Comparison of ENCODE assay signal across 8 cellular contexts in the genomic region with DNA sequence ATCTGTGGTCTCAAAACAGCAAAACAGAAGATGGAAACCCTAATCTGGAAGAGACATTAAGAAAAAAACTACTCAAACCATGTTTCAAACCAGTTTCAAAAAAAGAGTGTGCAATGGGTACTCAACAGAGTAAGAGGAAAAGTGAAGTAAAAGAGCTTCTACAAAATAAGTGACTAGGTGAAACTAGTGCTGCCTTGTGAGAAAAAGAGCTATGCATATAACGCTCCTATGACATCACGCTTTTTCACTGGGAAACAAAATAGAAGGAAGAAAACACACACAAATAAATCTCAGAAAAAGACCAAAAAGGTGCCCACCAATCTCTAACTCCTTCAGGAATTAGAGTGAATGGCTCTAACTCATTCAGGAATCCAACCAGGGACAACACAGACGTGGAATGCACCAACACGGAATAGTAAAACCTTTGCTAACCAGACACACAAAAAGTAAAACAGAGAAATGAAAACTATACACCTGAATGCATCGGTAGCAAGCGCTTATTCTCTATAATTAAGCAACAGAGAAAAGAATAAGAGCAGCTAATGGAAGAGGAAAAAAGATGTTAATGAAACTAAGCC. TPM values are rescaled to one million over a fixed set of nuclear protein-coding genes. Genes with fewer than 3 reads are reported as not detected.
DNase-seq lines count a peak whose midpoint lies in the region; ATAC-seq and TF ChIP-seq lines count a peak whose summit lies in the region.

No MANE protein-coding gene starts in this region.

- H3K27ac ChIP-seq in uterus: peak overlapping the region; percentile 89 to 92

- peak; percentile 12 for ATAC-seq in HG02973 (IDR thresholded peaks at IDR 0.05; ENCODE audit: unreplicated experiment)
- ATAC-seq in GM21367 (IDR thresholded peaks at IDR 0.05; ENCODE audit: unreplicated experiment): no peak
- no peak for ATAC-seq in GM21717 (IDR thresholded peaks at IDR 0.05; ENCODE audit: unreplicated experiment)

- 4 to 5% methylated on average over 6 of the region's 6 CpGs for WGBS in lower leg skin, 2 donors

- no peaks in the 10 kb centered on the region for H3K27me3 ChIP-seq in adipocyte (replicated peaks; ENCODE audit: control insufficient read depth, insufficient read depth, low read length)
- H3K27me3 ChIP-seq in uterus: no peaks in the 10 kb centered on the region

- intact Hi-C loops in lower leg skin (cut with DNase I; ENCODE audit: low total_unique reads) (no loop called here), uterus (cut with DNase I; ENCODE audit: low total_unique reads) (no loop called here)

- peak; percentile 20 for DNase-seq in ELR (ENCODE audit: low read depth)
- peak; percentile 41 for DNase-seq in adipocyte (ENCODE audit: low read depth)
- DNase-seq in lower leg skin (ENCODE audit: low spot score in 2 of 2): no peak
- DNase-seq in uterus: no peak
- DNase-seq in NCI-H1417 treated with DMSO at 0.1 percent for 48 hours (lab: John Stamatoyannopoulos, UW): no peak

- TF ChIP-seq CTCF in lower leg skin (IDR thresholded peaks at IDR 0.05): no peak
- TF ChIP-seq CTCF in uterus (IDR thresholded peaks at IDR 0.05): no peak

- H3K36me3 ChIP-seq in adipocyte (ENCODE audit: control insufficient read depth, insufficient read depth, low read length, severe bottlenecking) (no peaks in the 10 kb centered on the region), uterus (no peaks in the 10 kb centered on the region)

- peaks cover 29% of the 10 kb centered on the region for H3K4me1 ChIP-seq in adipocyte (ENCODE audit: control insufficient read depth, insufficient read depth, low read length)
- H3K4me1 ChIP-seq in uterus: peaks cover 0 to 11% of the 10 kb centered on the region in 2 donors

- peak overlapping the region; percentile 93 for H3K9ac ChIP-seq in adipocyte (ENCODE audit: low read length)

- peak overlapping the region; percentile 96 for H3K4me3 ChIP-seq in adipocyte (ENCODE audit: low read length)
- H3K4me3 ChIP-seq in lower leg skin (ENCODE audit: low read depth, poor library complexity, severe bottlenecking): peak overlapping the region; percentile 81
- peak overlapping the region; percentile 94 to 95 for H3K4me3 ChIP-seq in uterus

- H3K9me3 ChIP-seq in adipocyte (ENCODE audit: control insufficient read depth, low read length) (no peaks in the 10 kb centered on the region), uterus (no peaks in the 10 kb centered on the region)

- no peak for TF ChIP-seq POLR2A in lower leg skin (IDR thresholded peaks at IDR 0.05)
- no peak for TF ChIP-seq POLR2A in uterus (IDR thresholded peaks at IDR 0.05)

RNA-seq across cellular contexts. Expression of gene FOXJ3, which starts 1.3 kb away (rescaled TPM):
- 10 to 100 TPM; 29.8 to 39.6 (median 35.9) TPM for total RNA-seq in lower leg skin
- 10 to 100 TPM; 31.2 to 88.4 (median 81.5) TPM for total RNA-seq in uterus

RNA-seq across cellular contexts. Expression of gene RIMKLA, which starts 46.8 kb away (rescaled TPM):
- under 1 TPM in 3 of 4 donors, not detected in 1; 0.04 to 0.34 (median 0.26) TPM for total RNA-seq in lower leg skin
- total RNA-seq in uterus: 1 to 10 TPM in 1 of 4 donors, under 1 TPM in 2, not detected in 1; under 0.01 to 1.6 (median 0.62) TPM

Comparison
In these comparisons a context has a peak if more than half of its experiments do, and no peak if none do; other contexts are left out.
1. DNase-seq: peak in ELR (single experiment) and adipocyte (single experiment); none in lower leg skin (0 of 2), uterus (0 of 2) and NCI-H1417 treated with DMSO at 0.1 percent for 48 hours (single experiment).
2. Peak in every context shown above with its lines, with median percentiles within 50 percentile points of each other: H3K4me3 ChIP-seq.